In the genomic region with DNA sequence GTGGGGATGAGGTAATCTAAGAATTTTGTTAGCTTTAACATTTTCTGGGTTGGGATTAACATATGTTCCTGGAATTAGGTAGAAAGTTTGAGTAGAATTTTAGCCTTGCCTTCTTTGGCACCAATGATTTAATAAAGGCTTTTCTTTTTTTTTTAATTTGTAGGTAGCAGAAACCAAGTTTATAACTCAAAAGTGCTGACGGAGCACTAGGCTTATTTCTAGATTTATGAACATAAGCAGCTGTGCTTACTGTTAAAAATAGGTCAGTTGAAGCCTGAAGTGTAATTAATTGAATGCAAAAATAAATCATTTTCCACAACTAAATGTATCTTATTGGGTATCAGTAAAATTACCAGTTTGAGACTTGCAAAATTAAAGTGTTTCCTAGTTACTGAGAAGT, we compare ENCODE assay signal across 32 cellular contexts.
"Had no signal": no experiment of that assay in that cellular context is flagged by ENCODE, and none has a peak within 500 bp of the region (broad histone marks: within the 10 kb centered on the region; RNA-seq: fewer than 3 reads in every experiment).

No MANE protein-coding gene starts in this region.

- H3K27ac ChIP-seq: ascending aorta, cardiac muscle cell, WERI-Rb-1 had no signal

- FAIRE-seq: bronchial epithelial cell, TTC549 had no signal

- H3K4me1 ChIP-seq: ascending aorta had no signal

- H3K27me3 ChIP-seq: ascending aorta, cardiac muscle cell had no signal

- ATAC-seq: activated CD4-positive, alpha-beta T cell treated with anti-CD3 and anti-CD28 coated beads for 36 hours; activated CD4-positive, CD25-positive, alpha-beta regulatory T cell treated with anti-CD3 and anti-CD28 coated beads, Interleukin-2, amount 50 U/mL, for 24 hours; activated CD8-positive, alpha-beta memory T cell treated with anti-CD3 and anti-CD28 coated beads, Interleukin-2, amount 10 ng/mL, durations not matched to agents 7 days and 5 days; activated CD8-positive, alpha-beta T cell treated with anti-CD3 and anti-CD28 coated beads, Interleukin-2, amount 10 ng/mL, durations not matched to agents 7 days and 5 days; activated naive CD8-positive, alpha-beta T cell treated with anti-CD3 and anti-CD28 coated beads, Interleukin-2, amount 50 U/mL, for 24 hours; WTC11 had no signal

- H3K36me3 ChIP-seq: ascending aorta, cardiac muscle cell, WERI-Rb-1 had no signal

- H3K4me3 ChIP-seq: ascending aorta, cardiac muscle cell had no signal

- DNase-seq: activated CD4-positive, alpha-beta memory T cell treated with anti-CD3 and anti-CD28 coated beads, Interleukin-2, amount 10 ng/mL, durations not matched to agents 7 days and 5 days; activated CD4-positive, alpha-beta T cell treated with anti-CD3 and anti-CD28 coated beads for 1 hour; activated CD4-positive, alpha-beta T cell treated with anti-CD3 and anti-CD28 coated beads for 36 hours; activated CD4-positive, alpha-beta T cell treated with anti-CD3 and anti-CD28 coated beads for 48 hours; activated CD4-positive, alpha-beta T cell treated with anti-CD3 and anti-CD28 coated beads, Interleukin-2, amount 10 ng/mL, durations not matched to agents 7 days and 5 days; activated CD4-positive, alpha-beta T cell treated with anti-CD3 and anti-CD28 coated beads, Interleukin-2, amount 50 U/mL, for 48 hours; activated CD4-positive, CD25-positive, alpha-beta regulatory T cell; activated CD8-positive, alpha-beta memory T cell treated with anti-CD3 and anti-CD28 coated beads for 24 hours; activated CD8-positive, alpha-beta memory T cell treated with anti-CD3 and anti-CD28 coated beads, Interleukin-2, amount 10 ng/mL, durations not matched to agents 7 days and 5 days; activated CD8-positive, alpha-beta memory T cell treated with anti-CD3 and anti-CD28 coated beads, Interleukin-2, amount 50 U/mL, for 48 hours; activated CD8-positive, alpha-beta T cell treated with anti-CD3 and anti-CD28 coated beads, Interleukin-2, amount 10 ng/mL, durations not matched to agents 7 days and 5 days; activated effector memory CD4-positive, alpha-beta T cell treated with Interleukin-2 at 50 U/mL for 16 hours; activated gamma-delta T cell; activated naive CD4-positive, alpha-beta T cell treated with anti-CD3 and anti-CD28 coated beads, Interleukin-2, amount 10 ng/mL, durations not matched to agents 7 days and 5 days; activated naive CD4-positive, alpha-beta T cell treated with Interleukin-2 at 50 U/mL for 16 hours; activated naive CD8-positive, alpha-beta T cell treated with anti-CD3 and anti-CD28 coated beads, Interleukin-2, amount 10 ng/mL, durations not matched to agents 7 days and 5 days; activated naive CD8-positive, alpha-beta T cell treated with anti-CD3 and anti-CD28 coated beads, Interleukin-2, amount 50 U/mL, for 24 hours; activated T-cell treated with anti-CD3 and anti-CD28 coated beads, Interleukin-2, amount 50 U/mL, for 24 hours; activated T-cell treated with anti-CD3 and anti-CD28 coated beads, Interleukin-2, amount 50 U/mL, for 48 hours; amygdala; anterior cingulate cortex; caudate nucleus; cerebellar nuclear complex; T-helper 2 cell; T-helper 9 cell; WERI-Rb-1 had no signal

- H3K9me3 ChIP-seq: ascending aorta had no signal
